ENCODE assay signal across 2 cellular contexts in genomic region chr3:147604136-147604535, GRCh38.
"Had no signal": no experiment of that assay in that cellular context is flagged by ENCODE, and none has a peak within 500 bp of the region (broad histone marks: within the 10 kb centered on the region; RNA-seq: fewer than 3 reads in every experiment).

No MANE protein-coding gene starts in this region.

- DNase-seq: GDM1, GF-D8 had no signal
